8 cellular contexts compared by ENCODE assay signal in genomic region chr1:1407101-1407956, GRCh38. TPM values are rescaled to one million over a fixed set of nuclear protein-coding genes. Genes with fewer than 3 reads are reported as not detected.
DNase-seq lines count a peak whose midpoint lies in the region; ATAC-seq, FAIRE-seq and TF ChIP-seq lines count a peak whose summit lies in the region.

Gene MRPL20 (minus strand): TSS chr1:1407293. CDS start chr1:1407217, 76 bp downstream.

- H3K4me3 ChIP-seq in astrocyte (ENCODE audit: insufficient read depth, low read depth, low read length) (peak within 1 kb of the TSS; percentile 78), hepatocyte (peak within 1 kb of the TSS; percentile 82)

- H2AFZ ChIP-seq in astrocyte (ENCODE audit: low read depth, low read length): peak within 1 kb of the TSS; percentile 79
- H2AFZ ChIP-seq in hepatocyte: peak within 1 kb of the TSS; percentile 76

- H3K9me3 ChIP-seq in astrocyte (ENCODE audit: insufficient read depth, low read depth, low read length): no peaks in the 10 kb centered on the region
- H3K9me3 ChIP-seq in hepatocyte (ENCODE audit: low read depth): no peaks in the 10 kb centered on the region

- H3K36me3 Mint-ChIP-seq in astrocyte (ENCODE audit: low read depth, unreplicated experiment): peaks cover 16% of the 10 kb centered on the region

- H3K27me3 ChIP-seq in astrocyte (ENCODE audit: insufficient read depth, low read length) (no peaks in the 10 kb centered on the region), hepatocyte (no peaks in the 10 kb centered on the region)

- H3K79me2 ChIP-seq in astrocyte (ENCODE audit: insufficient read depth, low read length) (peaks cover 64% of the 10 kb centered on the region), hepatocyte (peaks cover 53% of the 10 kb centered on the region)

- H3K36me3 ChIP-seq in astrocyte (ENCODE audit: insufficient read depth, low read length) (peaks cover 13% of the 10 kb centered on the region), hepatocyte (replicated peaks; ENCODE audit: insufficient read depth, low read depth) (no peaks in the 10 kb centered on the region)

- TF ChIP-seq CTCF in astrocyte (IDR thresholded peaks at IDR 0.05; ENCODE audit: insufficient read depth, low read depth, low read length) (peak; percentile 3), hepatocyte (IDR thresholded peaks at IDR 0.05; ENCODE audit: poor library complexity) (no peak)

- H3K4me3 Mint-ChIP-seq in astrocyte (ENCODE audit: unreplicated experiment): peak within 1 kb of the TSS; percentile 94

- H3K4me1 ChIP-seq in astrocyte (ENCODE audit: insufficient read depth, low read length) (peaks cover 18% of the 10 kb centered on the region), hepatocyte (ENCODE audit: insufficient read depth) (peaks cover 19% of the 10 kb centered on the region)

- H3K4me2 ChIP-seq in astrocyte (ENCODE audit: low read length) (peak within 1 kb of the TSS; percentile 97), hepatocyte (peak within 1 kb of the TSS; percentile 99)

- peaks cover 28% of the 10 kb centered on the region for H3K4me1 Mint-ChIP-seq in astrocyte (ENCODE audit: low read depth, unreplicated experiment)

- H3K9ac ChIP-seq in astrocyte (ENCODE audit: low read length): peak within 1 kb of the TSS; percentile 87

- H4K20me1 ChIP-seq in astrocyte (ENCODE audit: insufficient read depth, low read length) (peaks cover 23% of the 10 kb centered on the region), hepatocyte (ENCODE audit: insufficient read depth, poor library complexity, severe bottlenecking) (peaks cover 13% of the 10 kb centered on the region)

- H3K27ac ChIP-seq in astrocyte (ENCODE audit: low read depth, low read length) (peak within 1 kb of the TSS; percentile 76), hepatocyte (peak within 1 kb of the TSS; percentile 90)

- H3K9me3 Mint-ChIP-seq in astrocyte (ENCODE audit: unreplicated experiment): no peaks in the 10 kb centered on the region

- WGBS in hepatocyte (ENCODE audit: low lambda C conversion rate, missing lambda C conversion rate): 2% methylated on average over 71 of the region's 96 CpGs

- H3K27me3 Mint-ChIP-seq in astrocyte (ENCODE audit: low read depth, unreplicated experiment): no peaks in the 10 kb centered on the region

- peak within 1 kb of the TSS; percentile 88 for H3K27ac Mint-ChIP-seq in astrocyte (ENCODE audit: unreplicated experiment)

- no peaks in the 10 kb centered on the region for H3K9me2 ChIP-seq in hepatocyte (replicated peaks; ENCODE audit: insufficient read depth)

- DNase-seq in NCI-H2029 treated with DMSO at 0.1 percent for 48 hours (lab: John Stamatoyannopoulos, UW) (peak; percentile 44), T-helper 22 cell (ENCODE audit: low read depth) (peak; percentile 95), astrocyte (ENCODE audit: low read depth) (peak; percentile 76), hepatocyte (ENCODE audit: low spot score) (peak; percentile 97), retina (peak; percentile 97), cortex of kidney (lab: John Stamatoyannopoulos, UW) (no peak)

- ATAC-seq in GM18508 (IDR thresholded peaks at IDR 0.05; ENCODE audit: insufficient read depth, unreplicated experiment) (peak; percentile 51), HG02981 (IDR thresholded peaks at IDR 0.05; ENCODE audit: unreplicated experiment) (peak; percentile 87)

- no peak for FAIRE-seq in astrocyte (lab: Jason Lieb, UNC)

RNA-seq across cellular contexts. Expression of gene MRPL20, which starts in this region (rescaled TPM):
- 87.3 and 88.5 TPM in 2 replicates for total RNA-seq in astrocyte
- 107 and 115 TPM in 2 replicates for total RNA-seq in hepatocyte
- polyA plus RNA-seq in hepatocyte: 176 and 193 TPM in 2 replicates
